In genomic region chr14:36478782-36479181, GRCh38 we compare ENCODE assay signal across 16 cellular contexts. TPM values are rescaled to one million over a fixed set of nuclear protein-coding genes. Genes with fewer than 3 reads are reported as not detected.
DNase-seq lines count a peak whose midpoint lies in the region; ATAC-seq and TF ChIP-seq lines count a peak whose summit lies in the region.
"Had no signal": no experiment of that assay in that cellular context is flagged by ENCODE, and none has a peak within 500 bp of the region (broad histone marks: within the 10 kb centered on the region; RNA-seq: fewer than 3 reads in every experiment).

No MANE protein-coding gene starts in this region.

- H3K4me1 Mint-ChIP-seq in natural killer cell, result no peaks in the 10 kb centered on the region
- H3K4me1 Mint-ChIP-seq: T-cell had no signal

- H3K27ac ChIP-seq in epithelial cell of prostate, result no peak overlapping the region

- H3K9me3 Mint-ChIP-seq in natural killer cell, result peaks cover 3 to 5% of the 10 kb centered on the region in 2 donors
- H3K9me3 Mint-ChIP-seq: activated CD4-positive, alpha-beta T cell treated with anti-CD3 and anti-CD28 coated beads, Interleukin-2, amount 10 ng/mL, durations not matched to agents 7 days and 5 days had no signal

- no peak for TF ChIP-seq CTCF in natural killer cell (IDR thresholded peaks at IDR 0.05)

- DNase-seq in HPDE6-E6E7 (ENCODE audit: extremely low spot score) (peak; percentile 22), epithelial cell of prostate (ENCODE audit: low read depth, low spot score) (peak; percentile 88), natural killer cell (no peak), NCI-H69 (lab: John Stamatoyannopoulos, UW) (no peak), nucleus accumbens (lab: John Stamatoyannopoulos, UW) (no peak)
- DNase-seq in activated CD8-positive, alpha-beta memory T cell treated with anti-CD3 and anti-CD28 coated beads, Interleukin-2, amount 50 U/mL, for 4 hours, result no peak
- DNase-seq: activated CD4-positive, alpha-beta T cell treated with anti-CD3 and anti-CD28 coated beads, Interleukin-2, amount 10 ng/mL, durations not matched to agents 7 days and 5 days; CD4-positive, alpha-beta memory T cell; NCI-H1417 treated with DMSO at 0.1 percent for 48 hours; NCI-H82; retina; T-cell had no signal

- no peaks in the 10 kb centered on the region for H3K27me3 Mint-ChIP-seq in natural killer cell (ENCODE audit: low read depth in 2 of 2)

- H3K27ac Mint-ChIP-seq in natural killer cell, result no peak overlapping the region
- H3K27ac Mint-ChIP-seq: activated CD4-positive, alpha-beta T cell treated with anti-CD3 and anti-CD28 coated beads, Interleukin-2, amount 10 ng/mL, durations not matched to agents 7 days and 5 days; activated naive CD8-positive, alpha-beta T cell; CD4-positive, alpha-beta memory T cell; T-cell had no signal

- ATAC-seq in GM18867 (IDR thresholded peaks at IDR 0.05; ENCODE audit: unreplicated experiment) (peak; percentile 65), GM21717 (IDR thresholded peaks at IDR 0.05; ENCODE audit: unreplicated experiment) (peak; percentile 69), natural killer cell (no peak)
- ATAC-seq: T-cell had no signal

- intact Hi-C loops in natural killer cell (cut with micrococcal nuclease), result no loop called here

- no peaks in the 10 kb centered on the region for H3K36me3 Mint-ChIP-seq in natural killer cell
- H3K36me3 Mint-ChIP-seq: activated naive CD8-positive, alpha-beta T cell; CD4-positive, alpha-beta memory T cell; T-cell had no signal

- H3K4me3 Mint-ChIP-seq in natural killer cell, result no peak overlapping the region
- H3K4me3 Mint-ChIP-seq: activated CD4-positive, alpha-beta T cell treated with anti-CD3 and anti-CD28 coated beads, Interleukin-2, amount 10 ng/mL, durations not matched to agents 7 days and 5 days; activated naive CD8-positive, alpha-beta T cell; CD4-positive, alpha-beta memory T cell; T-cell had no signal

RNA-seq across cellular contexts. Expression of gene NKX2-1, which starts 41.2 kb away (rescaled TPM):
- not detected for total RNA-seq in natural killer cell
- total RNA-seq: activated CD4-positive, alpha-beta T cell treated with anti-CD3 and anti-CD28 coated beads, Interleukin-2, amount 10 ng/mL, durations not matched to agents 7 days and 5 days; CD4-positive, alpha-beta memory T cell; mononuclear cell had no signal

Comparison
In these comparisons a context has a peak if more than half of its experiments do, and no peak if none do; other contexts are left out.
1. ATAC-seq: peak in GM18867 (single experiment) and GM21717 (single experiment); none in natural killer cell (0 of 3).
2. DNase-seq: peak in HPDE6-E6E7 (single experiment) and epithelial cell of prostate (single experiment); none in activated CD8-positive, alpha-beta memory T cell treated with anti-CD3 and anti-CD28 coated beads, Interleukin-2, amount 50 U/mL, for 4 hours (single experiment), natural killer cell (single experiment), NCI-H69 (single experiment) and nucleus accumbens (0 of 56).